ENCODE assay signal across 16 cellular contexts in genomic region chr6:95819939-95820338, GRCh38.
A peak's percentile ranks its signal among the peaks of the same experiment; 100 is the strongest.
DNase-seq lines count a peak whose midpoint lies in the region; ATAC-seq, FAIRE-seq and TF ChIP-seq lines count a peak whose summit lies in the region.
"Had no signal": no experiment of that assay in that cellular context is flagged by ENCODE, and none has a peak within 500 bp of the region (broad histone marks: within the 10 kb centered on the region; RNA-seq: fewer than 3 reads in every experiment).

No MANE protein-coding gene starts in this region.

- no peak overlapping the region for H2BK20ac ChIP-seq in H1 (ENCODE audit: low read length)

- no peak for ATAC-seq in HG03139 (IDR thresholded peaks at IDR 0.05; ENCODE audit: unreplicated experiment)
- ATAC-seq: stimulated activated naive CD8-positive, alpha-beta T cell treated with anti-CD3 and anti-CD28 coated beads, Interleukin-15, Interleukin-2, amounts not matched to agents 100 U/mL and 50 U/mL, for 24 hours; T-cell had no signal

- H2AFZ ChIP-seq in Loucy (ENCODE audit: low read length) = no peak overlapping the region
- no peak overlapping the region for H2AFZ ChIP-seq in H1 (ENCODE audit: low read length)

- H3K4me1 ChIP-seq in Loucy (ENCODE audit: insufficient read depth, low read length, poor library complexity, severe bottlenecking) (no peaks in the 10 kb centered on the region), H1 (replicated peaks in 1 of 4; ENCODE audit: control insufficient read depth in 3 of 4, insufficient read depth in 4 of 4, low read length in 3 of 4) (no peaks in the 10 kb centered on the region)

- H3K14ac ChIP-seq in H1 (ENCODE audit: insufficient read length) = no peak overlapping the region

- DNase-seq in ACHN (peak; percentile 1), H1 (ENCODE audit: low read depth in 1 of 2, low spot score in 2 of 2) (peak in 1 of 2 experiments; percentile 62), NCI-H446 (lab: John Stamatoyannopoulos, UW) (no peak), T-helper 1 cell (no peak), NCI-H748 treated with DMSO at 0.1 percent for 48 hours (lab: John Stamatoyannopoulos, UW) (no peak)
- DNase-seq: activated CD4-positive, alpha-beta T cell treated with anti-CD3 and anti-CD28 coated beads, Interleukin-2, amount 10 ng/mL, durations not matched to agents 24 days and 14 days; activated effector memory CD4-positive, alpha-beta T cell treated with Interleukin-2 at 50 U/mL for 16 hours; effector memory CD4-positive, alpha-beta T cell; NCI-H187 treated with DMSO at 0.1 percent for 48 hours; stimulated activated naive CD8-positive, alpha-beta T cell treated with anti-CD3 and anti-CD28 coated beads, Interleukin-15, Interleukin-2, amounts not matched to agents 100 U/mL and 50 U/mL, for 24 hours; T-cell had no signal

- FAIRE-seq in H1 (lab: Jason Lieb, UNC) = no peak
- FAIRE-seq: frontal cortex, islet of Langerhans had no signal

- peak; percentile 29 to 56; a peak in 2 of 4 replicates for TF ChIP-seq RAD21 in H1 (IDR thresholded peaks at IDR 0.05 in 1 of 2, conservative IDR thresholded peaks at IDR 0.05 in 1 of 2; ENCODE audit: low read depth in 2 of 2, low read length in 2 of 2)

- no peak overlapping the region for H3K56ac ChIP-seq in H1 (replicated peaks; ENCODE audit: insufficient read length, low read depth, low read length)

- no peak overlapping the region for H4K91ac ChIP-seq in H1 (replicated peaks; ENCODE audit: insufficient read length, low read length)

- no peak overlapping the region for H3K4ac ChIP-seq in H1 (replicated peaks; ENCODE audit: insufficient read length, low read depth, low read length)

- H2BK12ac ChIP-seq in H1 (ENCODE audit: low read depth, low read length) = no peak overlapping the region

- no peak overlapping the region for H4K5ac ChIP-seq in H1 (ENCODE audit: insufficient read length, low read depth, low read length)

- H3K9me3 ChIP-seq in Loucy (ENCODE audit: insufficient read depth, low read depth, low read length) (no peaks in the 10 kb centered on the region), H1 (ENCODE audit: insufficient read depth in 2 of 2, low read depth in 1 of 2, low read length in 1 of 2) (no peaks in the 10 kb centered on the region)

- no peak for TF ChIP-seq POLR2A in H1 (IDR thresholded peaks at IDR 0.05; ENCODE audit: control extremely low read depth in 1 of 2, low read depth in 2 of 2, low read length in 2 of 2)

- no peaks in the 10 kb centered on the region for H3F3A ChIP-seq in Loucy (ENCODE audit: low read depth)

- H2BK15ac ChIP-seq in H1 (ENCODE audit: low read length) = no peak overlapping the region

- H3K36me3 ChIP-seq in Loucy (ENCODE audit: insufficient read depth, low read length) (no peaks in the 10 kb centered on the region), H1 (ENCODE audit: control insufficient read depth in 2 of 4, insufficient read depth in 4 of 4, low read length in 3 of 4) (no peaks in the 10 kb centered on the region)

- H3K4me3 ChIP-seq in Loucy (ENCODE audit: low read length, poor library complexity, severe bottlenecking) (no peak overlapping the region), H1 (ENCODE audit: extremely low read depth in 1 of 4, insufficient read depth in 2 of 4, low read depth in 3 of 4, low read length in 4 of 4) (no peak overlapping the region)

- H3K9ac ChIP-seq in Loucy (ENCODE audit: low read depth, low read length, poor library complexity, severe bottlenecking) (no peak overlapping the region), H1 (replicated peaks in 1 of 4; ENCODE audit: extremely low read depth in 1 of 4, low read depth in 3 of 4, low read length in 3 of 4) (no peak overlapping the region)

- H2AK5ac ChIP-seq in H1 (ENCODE audit: low read depth, low read length) = no peak overlapping the region

- TF ChIP-seq EP300 in H1 (IDR thresholded peaks at IDR 0.05; ENCODE audit: borderline replicate concordance in 1 of 2, low read depth in 2 of 2, low read length in 2 of 2) = no peak

- 67% methylated on average over 2 of the region's 2 CpGs; no CpG with 5 or more reads in 1 of the 2 experiments for WGBS in H1 (ENCODE audit: extremely low coverage in 1 of 2, insufficient coverage in 1 of 2, insufficient read length in 1 of 2, insufficient replicate concordance in 2 of 2, low coverage in 1 of 2, low lambda C conversion rate in 2 of 2, missing lambda C conversion rate in 1 of 2), 2 experiments

- TF ChIP-seq CTCF in GM12874 (IDR thresholded peaks at IDR 0.05; ENCODE audit: insufficient read depth, low read depth, low read length) (peak; percentile 43), Loucy (conservative IDR thresholded peaks at IDR 0.05; ENCODE audit: low read length) (peak; percentile 46), H1 (IDR thresholded peaks at IDR 0.05; ENCODE audit: control extremely low read depth in 1 of 3, insufficient read depth in 1 of 3, low read depth in 1 of 3, low read length in 3 of 3) (peak; percentile 44 to 54 (median 46))

- no peak overlapping the region for H3K4me2 ChIP-seq in Loucy (ENCODE audit: low read depth, low read length, poor library complexity, severe bottlenecking)
- no peak overlapping the region for H3K4me2 ChIP-seq in H1 (ENCODE audit: insufficient read depth in 1 of 2, low read depth in 2 of 2, low read length in 2 of 2)

- H2BK120ac ChIP-seq in H1 (replicated peaks; ENCODE audit: low read depth, low read length) = no peak overlapping the region

- H3K18ac ChIP-seq in H1 (ENCODE audit: extremely low read depth, low read length) = no peak overlapping the region

- no peak overlapping the region for H2BK5ac ChIP-seq in H1 (ENCODE audit: low read depth, low read length)

- no peak overlapping the region for H4K8ac ChIP-seq in H1 (ENCODE audit: extremely low read depth, insufficient read depth, low read length)

- H3K9me2 ChIP-seq in Loucy (replicated peaks; ENCODE audit: low read depth, low read length) = no peaks in the 10 kb centered on the region

- H3K27me3 ChIP-seq in Loucy (ENCODE audit: insufficient read depth, low read length, poor library complexity, severe bottlenecking) = no peaks in the 10 kb centered on the region
- no peaks in the 10 kb centered on the region for H3K27me3 ChIP-seq in H1 (replicated peaks in 1 of 4; ENCODE audit: control insufficient read depth in 3 of 4, extremely low read depth in 1 of 4, insufficient read depth in 3 of 4, low read length in 3 of 4)

- H3K23ac ChIP-seq in H1 (ENCODE audit: insufficient read length) = no peak overlapping the region

- H3K27ac ChIP-seq in H1 (ENCODE audit: low read depth, low read length) = no peak overlapping the region

- H3K79me2 ChIP-seq in Loucy (ENCODE audit: insufficient read depth, low read length) (no peaks in the 10 kb centered on the region), H1 (ENCODE audit: control insufficient read depth in 1 of 2, insufficient read depth in 2 of 2, low read length in 2 of 2) (no peaks in the 10 kb centered on the region)

- in situ Hi-C loops in ACHN (cut with HindIII; ENCODE audit: low pct_ligation_motif_present, low pct_unique_long_range_greater_than_20kb, low sequenced_read_pairs) = no loop called here

- H4K20me1 ChIP-seq in Loucy (ENCODE audit: insufficient read depth, low read length, poor library complexity, severe bottlenecking) (no peaks in the 10 kb centered on the region), H1 (replicated peaks in 1 of 2; ENCODE audit: control insufficient read depth in 1 of 2, insufficient read depth in 2 of 2, low read length in 2 of 2) (no peaks in the 10 kb centered on the region)

- POLR2A ChIA-PET in H1 (lab: Charles Lee; ENCODE audit: partially characterized antibody) = no interaction called here

- CTCF ChIA-PET in H1 (lab: Charles Lee; ENCODE audit: partially characterized antibody) = interaction anchor here (0.6 to 4.2 kb wide), 18 partner anchors 8 to 450 kb away, joined by 3 to 26 read pairs (median 4); no protein-coding TSS in a partner anchor

- H3K23me2 ChIP-seq in H1 (ENCODE audit: low read depth, low read length) = no peaks in the 10 kb centered on the region

- H3K79me1 ChIP-seq in H1 (ENCODE audit: low read depth, low read length) = no peaks in the 10 kb centered on the region

TF ChIP-seq in H1, 55 proteins besides CTCF, POLR2A, EP300 and RAD21:
- TF ChIP-seq YY1 (IDR thresholded peaks at IDR 0.05; ENCODE audit: low read depth, low read length) (no peak), SRF (IDR thresholded peaks at IDR 0.05; ENCODE audit: low read depth, low read length) (no peak), BACH1 (IDR thresholded peaks at IDR 0.05; ENCODE audit: low read length) (no peak), SUZ12 (IDR thresholded peaks at IDR 0.05; ENCODE audit: low read length) (no peak), GABPA (IDR thresholded peaks at IDR 0.05; ENCODE audit: borderline replicate concordance, insufficient read depth, low read length) (no peak), CTBP2 (IDR thresholded peaks at IDR 0.05; ENCODE audit: borderline replicate concordance, insufficient read depth, insufficient read length, low read length) (no peak), GTF2F1 (IDR thresholded peaks at IDR 0.05; ENCODE audit: borderline replicate concordance, low read depth, low read length) (no peak), SIRT6 (IDR thresholded peaks at IDR 0.05; ENCODE audit: low read length) (no peak), POU5F1 (IDR thresholded peaks at IDR 0.05; ENCODE audit: low read depth, low read length) (no peak), POLR2AphosphoS5 (IDR thresholded peaks at IDR 0.05; ENCODE audit: low read depth, low read length) (no peak), NRF1 (IDR thresholded peaks at IDR 0.05; ENCODE audit: low read depth, low read length) (no peak), SP2 (IDR thresholded peaks at IDR 0.05; ENCODE audit: low read length) (no peak), EGR1 (IDR thresholded peaks at IDR 0.05; ENCODE audit: borderline replicate concordance, low read depth, low read length) (no peak), CHD2 (IDR thresholded peaks at IDR 0.05; ENCODE audit: low read length) (no peak), NANOG (IDR thresholded peaks at IDR 0.05; ENCODE audit: insufficient read depth, low read depth, low read length, poor library complexity, severe bottlenecking) (no peak)
